Comparison of ENCODE assay signal across 8 cellular contexts in the genomic region with DNA sequence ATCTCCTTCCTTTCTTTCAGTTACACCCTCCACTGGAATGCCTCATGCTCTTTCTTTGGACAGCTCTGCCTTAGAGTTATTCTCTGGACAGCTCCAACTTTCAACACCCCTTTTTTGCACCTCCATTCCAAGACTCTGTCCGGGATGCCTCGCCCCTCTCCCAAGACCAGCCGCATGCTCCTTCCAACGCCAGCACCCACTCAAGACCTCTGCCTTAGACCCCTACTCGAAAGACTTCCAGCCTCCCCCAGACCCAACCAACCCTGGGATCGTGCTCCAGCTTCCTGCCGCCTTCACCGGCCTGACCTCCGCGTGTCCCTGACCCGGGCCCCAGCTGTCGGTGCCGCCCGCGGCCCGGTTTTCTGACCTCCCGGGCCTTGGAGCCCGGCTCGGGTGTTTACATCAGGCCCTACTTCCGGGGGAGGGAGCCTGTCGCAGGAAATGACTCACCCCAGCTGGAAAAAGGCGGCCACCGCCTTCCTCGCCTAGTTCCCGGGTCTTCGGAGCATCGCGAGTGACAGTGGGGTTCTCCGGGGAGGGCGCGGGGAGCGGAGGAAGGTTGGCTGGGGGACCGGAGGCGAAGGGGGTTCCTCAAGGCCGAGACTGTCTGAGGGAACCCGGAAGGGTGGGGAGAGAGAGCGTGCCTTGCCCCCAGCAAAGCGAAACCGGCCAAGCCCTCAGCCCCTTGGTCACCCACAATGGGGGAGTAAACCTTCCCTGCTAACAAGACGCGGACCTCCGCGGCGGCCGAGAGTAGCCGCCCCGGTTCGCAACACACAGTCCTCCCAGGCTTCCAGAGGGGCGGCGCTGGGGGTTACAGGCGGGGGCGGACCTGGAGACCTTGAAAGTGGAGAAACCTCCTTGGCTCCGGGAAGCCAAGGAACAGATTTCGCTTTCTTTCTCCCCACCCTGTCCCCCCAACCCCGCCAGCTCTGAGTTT. TPM values are rescaled to one million over a fixed set of nuclear protein-coding genes. Genes with fewer than 3 reads are reported as not detected.
DNase-seq lines count a peak whose midpoint lies in the region; ATAC-seq and FAIRE-seq lines count a peak whose summit lies in the region.

TSS of gene WDR45 (minus strand) at position 399 of the 940 bp plus-strand sequence. CDS start 1,792 bp downstream, outside the sequence.

- H3K36me3 ChIP-seq in naive thymus-derived CD4-positive, alpha-beta T cell (ENCODE audit: control insufficient read depth in 2 of 3, insufficient read depth in 3 of 3, low read length in 3 of 3), result peaks cover 0 to 16% (median 0%) of the 10 kb centered on the region in 3 experiments

- no peaks in the 10 kb centered on the region for H3K4me1 ChIP-seq in naive thymus-derived CD4-positive, alpha-beta T cell (ENCODE audit: control insufficient read depth in 2 of 2, insufficient read depth in 2 of 2, low read length in 2 of 2)

- POLR2A ChIA-PET in naive thymus-derived CD4-positive, alpha-beta T cell (lab: Charles Lee), result interaction anchor here (0.6 to 2.1 kb wide), 11 partner anchors 9 to 367 kb away, joined by 3 to 12 read pairs (median 4); partner anchors contain the start of gene TFE3

- H3K9me3 Mint-ChIP-seq in naive thymus-derived CD4-positive, alpha-beta T cell, result peaks cover 0 to 2% (median 0%) of the 10 kb centered on the region in 11 donors
- no peaks in the 10 kb centered on the region for H3K9me3 Mint-ChIP-seq in stimulated activated memory B cell treated with anti-CD40 and anti-IgM and Interleukin-4, amounts not matched to agents 10 μg/mL and 1 μg/mL and 100 μg/mL, for 72 hours

- CTCF ChIA-PET in naive thymus-derived CD4-positive, alpha-beta T cell (lab: Charles Lee), result no interaction called here

- peaks cover 0 to 10% (median 0%) of the 10 kb centered on the region in 5 donors for H3K36me3 Mint-ChIP-seq in naive thymus-derived CD4-positive, alpha-beta T cell
- H3K36me3 Mint-ChIP-seq in stimulated activated memory B cell treated with anti-CD40 and anti-IgM and Interleukin-4, amounts not matched to agents 10 μg/mL and 1 μg/mL and 100 μg/mL, for 72 hours, result peaks cover 8% of the 10 kb centered on the region

- DNase-seq in AML-193 (lab: John Stamatoyannopoulos, UW) (peak; percentile 19 to 27), GM19238 (ENCODE audit: insufficient read length, low spot score) (peak; percentile 74), HT-29 (ENCODE audit: low spot score) (peak; percentile 58), RCC 7860 (ENCODE audit: low spot score) (peak; percentile 52), fibroblast of gingiva (ENCODE audit: low read depth) (peak; percentile 61)
- DNase-seq in activated T-helper 1 cell treated with anti-CD3 and anti-CD28 coated beads, Interleukin-2, amount 50 U/mL, for 16 hours (ENCODE audit: low read depth in 1 of 2, low spot score in 1 of 2), result peak; percentile 37 to 62
- peak; percentile 43 to 76 (median 69) for DNase-seq in naive thymus-derived CD4-positive, alpha-beta T cell

- H3K27ac ChIP-seq in naive thymus-derived CD4-positive, alpha-beta T cell (ENCODE audit: low read depth, low read length), result peak within 1 kb of the TSS; percentile 95

- peaks cover 6 to 18% (median 8%) of the 10 kb centered on the region in 7 donors for H3K4me1 Mint-ChIP-seq in naive thymus-derived CD4-positive, alpha-beta T cell
- peaks cover 13% of the 10 kb centered on the region for H3K4me1 Mint-ChIP-seq in stimulated activated memory B cell treated with anti-CD40 and anti-IgM and Interleukin-4, amounts not matched to agents 10 μg/mL and 1 μg/mL and 100 μg/mL, for 72 hours

- FAIRE-seq in RCC 7860 (lab: Jason Lieb, UNC), result no peak

- peak within 1 kb of the TSS; percentile 94 to 100 (median 99) for H3K27ac Mint-ChIP-seq in naive thymus-derived CD4-positive, alpha-beta T cell
- peak within 1 kb of the TSS; percentile 96 for H3K27ac Mint-ChIP-seq in stimulated activated memory B cell treated with anti-CD40 and anti-IgM and Interleukin-4, amounts not matched to agents 10 μg/mL and 1 μg/mL and 100 μg/mL, for 72 hours

- H3K27me3 Mint-ChIP-seq in naive thymus-derived CD4-positive, alpha-beta T cell, result no peaks in the 10 kb centered on the region
- H3K27me3 Mint-ChIP-seq in stimulated activated memory B cell treated with anti-CD40 and anti-IgM and Interleukin-4, amounts not matched to agents 10 μg/mL and 1 μg/mL and 100 μg/mL, for 72 hours, result no peaks in the 10 kb centered on the region

- peak; percentile 88 for ATAC-seq in naive thymus-derived CD4-positive, alpha-beta T cell
- ATAC-seq in stimulated activated memory B cell treated with anti-CD40 and anti-IgM and Interleukin-4, amounts not matched to agents 10 μg/mL and 1 μg/mL and 100 μg/mL, for 72 hours, result peak; percentile 85

- no peaks in the 10 kb centered on the region for H3K9me3 ChIP-seq in naive thymus-derived CD4-positive, alpha-beta T cell (ENCODE audit: control insufficient read depth in 2 of 3, low read length in 3 of 3)

- H3K4me3 ChIP-seq in naive thymus-derived CD4-positive, alpha-beta T cell (ENCODE audit: low read length), result peak within 1 kb of the TSS; percentile 81

- intact Hi-C loops in naive thymus-derived CD4-positive, alpha-beta T cell (cut with micrococcal nuclease), result loop anchor here (1.0 to 10.0 kb wide), 5 partner anchors 22 to 185 kb away; partner anchors contain the start of genes TFE3 (in 2 of the 2), FOXP3 (in 1 of the 2), MAGIX (in 1 of the 2) and PPP1R3F (in 1 of the 2)

- H3K4me3 Mint-ChIP-seq in naive thymus-derived CD4-positive, alpha-beta T cell, result peak within 1 kb of the TSS; percentile 69 to 100 (median 91)
- H3K4me3 Mint-ChIP-seq in stimulated activated memory B cell treated with anti-CD40 and anti-IgM and Interleukin-4, amounts not matched to agents 10 μg/mL and 1 μg/mL and 100 μg/mL, for 72 hours, result peak within 1 kb of the TSS; percentile 86

- no peaks in the 10 kb centered on the region for H3K27me3 ChIP-seq in naive thymus-derived CD4-positive, alpha-beta T cell (ENCODE audit: control insufficient read depth in 2 of 2, insufficient read depth in 2 of 2, low read length in 2 of 2)

RNA-seq across cellular contexts. Expression of gene WDR45, which starts in this region (rescaled TPM):
- 46.5 and 65.5 TPM in 2 replicates for total RNA-seq in HT-29 (2014; rRNA removed; shearing (Covaris generic))
- 100 to 1,000 TPM in 2 of 5 experiments, 10 to 100 TPM in 3; 51.4 to 115 (median 80.0) TPM for total RNA-seq in naive thymus-derived CD4-positive, alpha-beta T cell
- polyA plus RNA-seq in naive thymus-derived CD4-positive, alpha-beta T cell, result 10 to 100 TPM; 38.3 to 54.2 TPM

Comparison
In these comparisons a context has a peak if more than half of its experiments do, and no peak if none do; other contexts are left out.
1. Peak in every context shown above with its lines: DNase-seq, ATAC-seq, H3K4me3 ChIP-seq and H3K27ac ChIP-seq.
2. DNase-seq: peak in every context shown above with its lines; median percentile 74 in GM19238; 69 in naive thymus-derived CD4-positive, alpha-beta T cell; 61 in fibroblast of gingiva; 58 in HT-29; 52 in RCC 7860; 50 in activated T-helper 1 cell treated with anti-CD3 and anti-CD28 coated beads, Interleukin-2, amount 50 U/mL, for 16 hours; 23 in AML-193.